In the genomic region with DNA sequence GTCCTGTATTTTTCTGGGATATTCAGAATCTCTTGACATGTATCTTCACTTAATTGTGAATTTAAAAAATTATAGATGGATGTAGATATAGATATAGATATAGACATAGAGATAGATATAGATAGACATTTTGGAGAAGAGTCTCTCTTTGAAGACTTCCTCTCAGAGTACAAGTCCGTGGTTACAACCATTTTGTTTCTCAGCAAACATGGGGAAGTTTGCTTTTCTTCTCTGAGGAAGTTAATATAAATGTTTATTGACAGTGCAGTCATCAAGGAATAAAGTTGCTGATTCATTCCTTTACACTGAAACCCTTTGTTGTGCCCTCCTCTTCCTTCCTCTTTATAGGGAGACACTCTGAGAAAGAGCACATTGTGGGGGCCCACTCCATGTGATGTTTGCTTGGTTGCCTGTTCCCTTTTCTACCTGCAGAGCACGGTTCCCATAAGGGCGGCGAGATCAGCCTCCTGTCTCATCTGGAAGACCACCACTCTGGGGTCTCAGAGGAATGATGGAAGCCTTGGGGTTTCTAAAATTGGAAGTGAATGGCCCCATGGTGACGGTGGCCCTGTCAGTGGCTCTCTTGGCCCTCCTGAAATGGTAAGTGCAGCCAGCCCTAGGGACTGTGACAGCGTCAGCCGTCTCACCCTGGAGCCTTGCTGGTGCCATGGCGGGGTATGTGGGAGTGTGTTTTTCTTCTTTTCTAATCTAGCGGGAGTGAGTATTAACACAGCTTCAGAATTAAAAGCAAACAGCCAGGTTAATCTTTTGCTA, we compare ENCODE assay signal across 8 cellular contexts. TPM values are rescaled to one million over a fixed set of nuclear protein-coding genes. Genes with fewer than 3 reads are reported as not detected.
DNase-seq lines count a peak whose midpoint lies in the region; ATAC-seq and TF ChIP-seq lines count a peak whose summit lies in the region.

Gene TBXAS1, plus strand, starts transcription at position 385 of the 774 bp plus-strand sequence. Its CDS starts 127 bp downstream, at position 512.

- H3K36me3 ChIP-seq in Peyer's patch (no peaks in the 10 kb centered on the region), thyroid gland (no peaks in the 10 kb centered on the region)

- peak in 1 of 2 donors; percentile 13 for TF ChIP-seq POLR2A in Peyer's patch (IDR thresholded peaks at IDR 0.05)
- no peak for TF ChIP-seq POLR2A in thyroid gland (IDR thresholded peaks at IDR 0.05)

- peak within 1 kb of the TSS in 3 of 4 donors; percentile 12 to 30 (median 23) for H3K4me3 ChIP-seq in Peyer's patch
- H3K4me3 ChIP-seq in thyroid gland (replicated peaks in 1 of 3): no peak within 1 kb of the TSS

- intact Hi-C loops in thyroid gland (cut with DNase I): no loop called here

- no peak for TF ChIP-seq CTCF in Peyer's patch (IDR thresholded peaks at IDR 0.05)
- no peak for TF ChIP-seq CTCF in nephron progenitor cell (IDR thresholded peaks at IDR 0.05)
- TF ChIP-seq CTCF in thyroid gland (IDR thresholded peaks at IDR 0.05): no peak

- H3K27me3 ChIP-seq in Peyer's patch (no peaks in the 10 kb centered on the region), thyroid gland (no peaks in the 10 kb centered on the region)

- peaks cover 1 to 2% of the 10 kb centered on the region in 2 donors for H3K9me3 Mint-ChIP-seq in effector memory CD8-positive, alpha-beta T cell
- peaks cover 45% of the 10 kb centered on the region for H3K9me3 Mint-ChIP-seq in nephron progenitor cell

- peak within 1 kb of the TSS; percentile 9 to 77 for H3K4me3 Mint-ChIP-seq in effector memory CD8-positive, alpha-beta T cell
- H3K4me3 Mint-ChIP-seq in nephron progenitor cell: peak within 1 kb of the TSS; percentile 39

- peaks cover 4% of the 10 kb centered on the region for H3K36me3 Mint-ChIP-seq in effector memory CD8-positive, alpha-beta T cell (ENCODE audit: insufficient read depth)
- peaks cover 28% of the 10 kb centered on the region for H3K36me3 Mint-ChIP-seq in nephron progenitor cell (ENCODE audit: low read depth)

- peak within 1 kb of the TSS in 1 of 2 donors; percentile 89 for H3K27ac Mint-ChIP-seq in effector memory CD8-positive, alpha-beta T cell
- H3K27ac Mint-ChIP-seq in nephron progenitor cell: peak within 1 kb of the TSS; percentile 79

- peaks cover 27% of the 10 kb centered on the region in 2 donors for H3K27me3 Mint-ChIP-seq in effector memory CD8-positive, alpha-beta T cell
- peaks cover 22% of the 10 kb centered on the region for H3K27me3 Mint-ChIP-seq in nephron progenitor cell (ENCODE audit: low read depth, poor library complexity)

- ATAC-seq in GM21576 (IDR thresholded peaks at IDR 0.05; ENCODE audit: unreplicated experiment): peak; percentile 41
- peak; percentile 65 for ATAC-seq in effector memory CD8-positive, alpha-beta T cell (replicated peaks)

- peaks cover 0 to 8% (median 0%) of the 10 kb centered on the region in 4 donors for H3K4me1 ChIP-seq in Peyer's patch
- H3K4me1 ChIP-seq in thyroid gland: no peaks in the 10 kb centered on the region

- peak; percentile 92 for DNase-seq in CD1c-positive myeloid dendritic cell (ENCODE audit: extremely low spot score)
- peak in 2 of 3 donors; percentile 76 to 80 for DNase-seq in Peyer's patch
- no peak for DNase-seq in effector memory CD8-positive, alpha-beta T cell
- no peak for DNase-seq in nephron progenitor cell
- DNase-seq in HuH-7.5 (ENCODE audit: low spot score): no peak
- no peak for DNase-seq in iPS-NIHi7 (ENCODE audit: extremely low spot score)
- DNase-seq in thyroid gland: no peak

- 83 to 84% methylated on average over 9 of the region's 9 CpGs for WGBS in thyroid gland, 2 donors

- H3K27ac ChIP-seq in Peyer's patch (peak within 1 kb of the TSS; percentile 43 to 56 (median 54)), thyroid gland (no peak within 1 kb of the TSS)

- H3K4me1 Mint-ChIP-seq in effector memory CD8-positive, alpha-beta T cell (ENCODE audit: low read depth in 2 of 2): peaks cover 0 to 14% of the 10 kb centered on the region in 2 donors
- peaks cover 31% of the 10 kb centered on the region for H3K4me1 Mint-ChIP-seq in nephron progenitor cell

- no peaks in the 10 kb centered on the region for H3K9me3 ChIP-seq in Peyer's patch
- H3K9me3 ChIP-seq in thyroid gland: no peaks in the 10 kb centered on the region

RNA-seq across cellular contexts. Expression of gene TBXAS1, which starts in this region (rescaled TPM):
- total RNA-seq in Peyer's patch (100 to 1,000 TPM in 1 of 4 donors, 10 to 100 TPM in 3; 11.2 to 227 (median 33.9) TPM), thyroid gland (10 to 100 TPM in 2 of 4 donors, 1 to 10 TPM in 2; 5.1 to 13.2 (median 8.7) TPM)

Comparison
In these comparisons a context has a peak if more than half of its experiments do, and no peak if none do; other contexts are left out.
1. DNase-seq: peak in CD1c-positive myeloid dendritic cell (single experiment) and Peyer's patch (2 of 3); none in effector memory CD8-positive, alpha-beta T cell (0 of 3), nephron progenitor cell (single experiment), HuH-7.5 (single experiment), iPS-NIHi7 (single experiment) and thyroid gland (0 of 2).
2. H3K27ac ChIP-seq: peak in Peyer's patch (4 of 4); none in thyroid gland (0 of 3).
3. H3K4me3 ChIP-seq: peak in Peyer's patch (3 of 4); none in thyroid gland (0 of 3).